In the genomic region with DNA sequence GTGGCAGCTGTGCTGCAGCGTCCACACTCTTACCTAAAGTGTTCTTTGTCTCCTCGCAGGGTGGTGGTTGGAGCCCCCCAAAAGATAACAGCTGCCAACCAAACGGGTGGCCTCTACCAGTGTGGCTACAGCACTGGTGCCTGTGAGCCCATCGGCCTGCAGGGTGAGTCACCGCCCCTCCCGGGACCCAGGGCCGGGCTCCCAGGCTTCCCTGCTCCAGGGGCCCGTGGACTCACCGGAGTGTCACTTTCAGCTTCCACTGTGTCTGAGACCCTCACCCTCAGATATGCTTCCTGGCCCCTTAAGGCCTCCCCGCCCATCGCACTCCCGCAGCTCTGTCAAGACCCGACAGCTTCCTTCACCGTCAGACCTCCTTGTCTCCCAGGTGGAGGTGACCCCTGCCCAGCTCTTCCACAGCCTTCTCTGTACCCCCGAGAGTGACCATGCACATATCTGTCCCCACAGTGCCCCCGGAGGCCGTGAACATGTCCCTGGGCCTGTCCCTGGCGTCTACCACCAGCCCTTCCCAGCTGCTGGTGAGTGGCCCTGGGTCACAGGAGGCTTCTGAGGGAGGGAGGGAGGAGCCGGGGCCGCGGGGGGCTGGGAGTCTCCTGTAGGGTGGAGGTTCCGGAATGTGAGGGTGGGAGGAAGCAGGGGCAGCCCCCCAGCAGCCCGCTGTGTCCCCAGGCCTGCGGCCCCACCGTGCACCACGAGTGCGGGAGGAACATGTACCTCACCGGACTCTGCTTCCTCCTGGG, we compare ENCODE assay signal across 18 cellular contexts. TPM values are rescaled to one million over a fixed set of nuclear protein-coding genes. Genes with fewer than 3 reads are reported as not detected.
DNase-seq lines count a peak whose midpoint lies in the region; ATAC-seq and TF ChIP-seq lines count a peak whose summit lies in the region.
"Had no signal": no experiment of that assay in that cellular context is flagged by ENCODE, and none has a peak within 500 bp of the region (broad histone marks: within the 10 kb centered on the region; RNA-seq: fewer than 3 reads in every experiment).

No MANE protein-coding gene starts in this region.

- no peak overlapping the region for H3K23ac ChIP-seq in mesendoderm (ENCODE audit: low read length)

- no peak overlapping the region for H2BK120ac ChIP-seq in mesendoderm (ENCODE audit: low read depth, low read length)

- no peak overlapping the region for H3K4ac ChIP-seq in mesendoderm (ENCODE audit: low read depth, low read length)

- ATAC-seq in activated T-cell treated with anti-CD3 and anti-CD28 coated beads, Interleukin-2, amount 50 U/mL, for 4 hours = no peak
- ATAC-seq: GM12878 had no signal

- H3K27ac ChIP-seq in mesendoderm (ENCODE audit: low read depth, low read length) = no peak overlapping the region
- H3K27ac ChIP-seq in substantia nigra (ENCODE audit: low read depth, low read length, poor library complexity, severe bottlenecking) = peak overlapping the region; percentile 30
- H3K27ac ChIP-seq in hepatocyte = no peak overlapping the region
- H3K27ac ChIP-seq: ovary, uterus had no signal

- no peak for TF ChIP-seq CTCF in hepatocyte (IDR thresholded peaks at IDR 0.05; ENCODE audit: poor library complexity)

- no peaks in the 10 kb centered on the region for H3K79me2 ChIP-seq in mesendoderm (ENCODE audit: control insufficient read depth, insufficient read depth, low read length)
- H3K79me2 ChIP-seq in hepatocyte = no peaks in the 10 kb centered on the region

- H3K36me3 Mint-ChIP-seq in activated T-cell treated with anti-CD3 and anti-CD28 coated beads, Interleukin-2, amount 50 U/mL, for 4 hours (ENCODE audit: insufficient read depth) = no peaks in the 10 kb centered on the region
- H3K36me3 Mint-ChIP-seq in activated T-helper 1 cell treated with anti-CD3 and anti-CD28 coated beads, Interleukin-12 subunit alpha, Interleukin-12 subunit beta, Interleukin-2, Interleukin-4 antibody, amounts not matched to agents 30 ng/mL and 10 ng/mL and 1 ng/mL, durations not matched to agents 14 hours and 24 hours and 36 hours (ENCODE audit: low read depth) = peaks cover 23% of the 10 kb centered on the region

- no peak overlapping the region for H4K5ac ChIP-seq in mesendoderm (ENCODE audit: low read length)

- WGBS in mesendoderm (ENCODE audit: extremely low coverage, insufficient coverage, low lambda C conversion rate) = no CpG with 5 or more reads among the region's 28 CpGs
- 85% methylated on average over 22 of the region's 28 CpGs for WGBS in hepatocyte (ENCODE audit: low lambda C conversion rate, missing lambda C conversion rate)

- no peaks in the 10 kb centered on the region for H3K36me3 ChIP-seq in mesendoderm (ENCODE audit: control insufficient read depth, insufficient read depth, low read length)
- H3K36me3 ChIP-seq in hepatocyte (replicated peaks; ENCODE audit: insufficient read depth, low read depth) = no peaks in the 10 kb centered on the region
- H3K36me3 ChIP-seq: ovary, uterus had no signal

- H3K27ac Mint-ChIP-seq in activated T-helper 1 cell treated with anti-CD3 and anti-CD28 coated beads, Interleukin-12 subunit alpha, Interleukin-12 subunit beta, Interleukin-2, Interleukin-4 antibody, amounts not matched to agents 30 ng/mL and 10 ng/mL and 1 ng/mL, durations not matched to agents 14 hours and 24 hours and 36 hours = peak overlapping the region; percentile 74

- H3K4me3 ChIP-seq in mesendoderm (ENCODE audit: low read length) = no peak overlapping the region
- H3K4me3 ChIP-seq in hepatocyte = no peak overlapping the region
- H3K4me3 ChIP-seq: GM12878, ovary, uterus had no signal

- no peaks in the 10 kb centered on the region for H3K9me2 ChIP-seq in hepatocyte (replicated peaks; ENCODE audit: insufficient read depth)

- intact Hi-C loops in activated T-helper 1 cell treated with anti-CD3 and anti-CD28 coated beads, Interleukin-12 subunit alpha, Interleukin-12 subunit beta, Interleukin-2, Interleukin-4 antibody, amounts not matched to agents 30 ng/mL and 10 ng/mL and 1 ng/mL, durations not matched to agents 14 hours and 24 hours and 36 hours (cut with micrococcal nuclease) = loop anchor here (5.0 to 10.0 kb wide), 4 partner anchors 52 to 282 kb away; partner anchors contain the start of genes PYCARD, ZNF646 and ZNF668

- peaks cover 42% of the 10 kb centered on the region for H3K4me1 Mint-ChIP-seq in activated T-cell treated with anti-CD3 and anti-CD28 coated beads, Interleukin-2, amount 50 U/mL, for 4 hours (ENCODE audit: low read depth)
- H3K4me1 Mint-ChIP-seq in activated T-helper 1 cell treated with anti-CD3 and anti-CD28 coated beads, Interleukin-12 subunit alpha, Interleukin-12 subunit beta, Interleukin-2, Interleukin-4 antibody, amounts not matched to agents 30 ng/mL and 10 ng/mL and 1 ng/mL, durations not matched to agents 14 hours and 24 hours and 36 hours (ENCODE audit: low read depth) = peaks cover 71% of the 10 kb centered on the region

- H2AK5ac ChIP-seq in mesendoderm (ENCODE audit: low read length) = no peak overlapping the region

- no peak overlapping the region for H2AFZ ChIP-seq in hepatocyte

- H4K20me1 ChIP-seq in hepatocyte (ENCODE audit: insufficient read depth, poor library complexity, severe bottlenecking) = no peaks in the 10 kb centered on the region

- no peak overlapping the region for H3K9ac ChIP-seq in mesendoderm (ENCODE audit: low read length)

- DNase-seq in activated T-cell treated with anti-CD3 and anti-CD28 coated beads, Interleukin-2, amount 50 U/mL, for 4 hours = no peak
- DNase-seq in activated T-cell treated with anti-CD3 and anti-CD28 coated beads, Interleukin-2, amount 50 U/mL, for 48 hours = no peak
- DNase-seq in activated T-helper 1 cell treated with anti-CD3 and anti-CD28 coated beads, Interleukin-12 subunit alpha, Interleukin-12 subunit beta, Interleukin-2, Interleukin-4 antibody, amounts not matched to agents 30 ng/mL and 10 ng/mL and 1 ng/mL, durations not matched to agents 14 hours and 24 hours and 36 hours (ENCODE audit: low spot score) = no peak
- DNase-seq in mesendoderm = peak; percentile 27
- no peak for DNase-seq in substantia nigra (lab: John Stamatoyannopoulos, UW)
- DNase-seq in AG08395 (ENCODE audit: low spot score) = no peak
- DNase-seq in NCI-H2081 treated with DMSO at 0.1 percent for 48 hours (lab: John Stamatoyannopoulos, UW) = no peak
- DNase-seq in hepatocyte (ENCODE audit: low spot score) = no peak
- DNase-seq: cerebellar nuclear complex, DMS79 treated with DMSO at 0.1 percent for 48 hours, heart right ventricle, Karpas-422, left ventricle myocardium superior, NCI-H2029 treated with DMSO at 0.1 percent for 48 hours, NCI-H748 treated with DMSO at 0.1 percent for 48 hours, ovary, uterus had no signal

- H3K18ac ChIP-seq in mesendoderm (ENCODE audit: low read length) = no peak overlapping the region

- peaks cover 9% of the 10 kb centered on the region for H3K27me3 Mint-ChIP-seq in activated T-cell treated with anti-CD3 and anti-CD28 coated beads, Interleukin-2, amount 50 U/mL, for 4 hours (ENCODE audit: low read depth)
- no peaks in the 10 kb centered on the region for H3K27me3 Mint-ChIP-seq in activated T-helper 1 cell treated with anti-CD3 and anti-CD28 coated beads, Interleukin-12 subunit alpha, Interleukin-12 subunit beta, Interleukin-2, Interleukin-4 antibody, amounts not matched to agents 30 ng/mL and 10 ng/mL and 1 ng/mL, durations not matched to agents 14 hours and 24 hours and 36 hours (ENCODE audit: insufficient read depth)

- peak overlapping the region; percentile 49 for H3K56ac ChIP-seq in mesendoderm (ENCODE audit: low read length)

- H3K9me3 Mint-ChIP-seq in activated T-cell treated with anti-CD3 and anti-CD28 coated beads, Interleukin-2, amount 50 U/mL, for 4 hours = no peaks in the 10 kb centered on the region
- no peaks in the 10 kb centered on the region for H3K9me3 Mint-ChIP-seq in activated T-helper 1 cell treated with anti-CD3 and anti-CD28 coated beads, Interleukin-12 subunit alpha, Interleukin-12 subunit beta, Interleukin-2, Interleukin-4 antibody, amounts not matched to agents 30 ng/mL and 10 ng/mL and 1 ng/mL, durations not matched to agents 14 hours and 24 hours and 36 hours

- H3K4me1 ChIP-seq in mesendoderm (ENCODE audit: control insufficient read depth, low read depth, low read length) (no peaks in the 10 kb centered on the region), hepatocyte (ENCODE audit: insufficient read depth) (no peaks in the 10 kb centered on the region)
- H3K4me1 ChIP-seq: uterus had no signal

- no peak overlapping the region for H4K8ac ChIP-seq in mesendoderm (ENCODE audit: low read depth, low read length)

- H2BK5ac ChIP-seq in mesendoderm (ENCODE audit: low read length) = no peak overlapping the region

- H3K27me3 ChIP-seq in mesendoderm (ENCODE audit: insufficient read depth, low read length, poor library complexity) (no peaks in the 10 kb centered on the region), hepatocyte (no peaks in the 10 kb centered on the region)
- H3K27me3 ChIP-seq: ovary, uterus had no signal

- no peaks in the 10 kb centered on the region for H3K79me1 ChIP-seq in mesendoderm (ENCODE audit: low read length)

- H3K9me3 ChIP-seq in hepatocyte (ENCODE audit: low read depth) = no peaks in the 10 kb centered on the region
- H3K9me3 ChIP-seq: heart right ventricle, ovary, uterus had no signal

- H3K4me2 ChIP-seq in mesendoderm (ENCODE audit: low read length) = no peak overlapping the region
- H3K4me2 ChIP-seq in hepatocyte = no peak overlapping the region

- H3K4me3 Mint-ChIP-seq in activated T-cell treated with anti-CD3 and anti-CD28 coated beads, Interleukin-2, amount 50 U/mL, for 4 hours = peak overlapping the region; percentile 24
- peak overlapping the region; percentile 84 for H3K4me3 Mint-ChIP-seq in activated T-helper 1 cell treated with anti-CD3 and anti-CD28 coated beads, Interleukin-12 subunit alpha, Interleukin-12 subunit beta, Interleukin-2, Interleukin-4 antibody, amounts not matched to agents 30 ng/mL and 10 ng/mL and 1 ng/mL, durations not matched to agents 14 hours and 24 hours and 36 hours

- H2BK15ac ChIP-seq in mesendoderm (replicated peaks; ENCODE audit: low read depth) = no peak overlapping the region

RNA-seq across cellular contexts. Expression of gene ITGAX, which starts 1.8 kb away (rescaled TPM):
- 1 to 10 TPM in 2 of 3 donors, under 1 TPM in 1; 0.89 to 2.3 (median 2.2) TPM for total RNA-seq in activated T-cell treated with anti-CD3 and anti-CD28 coated beads, Interleukin-2, amount 50 U/mL, for 4 hours
- 63.8 and 65.0 TPM in 2 replicates for total RNA-seq in activated T-helper 1 cell treated with anti-CD3 and anti-CD28 coated beads, Interleukin-12 subunit alpha, Interleukin-12 subunit beta, Interleukin-2, Interleukin-4 antibody, amounts not matched to agents 30 ng/mL and 10 ng/mL and 1 ng/mL, durations not matched to agents 14 hours and 24 hours and 36 hours
- 0.07 TPM for polyA plus RNA-seq in mesendoderm (2013, experiment 1 of 2)
- polyA plus RNA-seq in mesendoderm (2013, experiment 2 of 2) = 0.08 TPM
- total RNA-seq in hepatocyte = 0.52 and 0.60 TPM in 2 replicates
- 0.43 and 0.50 TPM in 2 replicates for polyA plus RNA-seq in hepatocyte

RNA-seq across cellular contexts. Expression of gene ITGAD, which starts 36.4 kb away (rescaled TPM):
- under 1 TPM in 1 of 3 donors, not detected in 2; 0.16 TPM for total RNA-seq in activated T-cell treated with anti-CD3 and anti-CD28 coated beads, Interleukin-2, amount 50 U/mL, for 4 hours
- not detected in 2 replicates for total RNA-seq in activated T-helper 1 cell treated with anti-CD3 and anti-CD28 coated beads, Interleukin-12 subunit alpha, Interleukin-12 subunit beta, Interleukin-2, Interleukin-4 antibody, amounts not matched to agents 30 ng/mL and 10 ng/mL and 1 ng/mL, durations not matched to agents 14 hours and 24 hours and 36 hours
- polyA plus RNA-seq in mesendoderm (2013, experiment 1 of 2) = not detected
- not detected for polyA plus RNA-seq in mesendoderm (2013, experiment 2 of 2)
- total RNA-seq in hepatocyte = not detected in 2 replicates
- not detected in 2 replicates for polyA plus RNA-seq in hepatocyte
- total RNA-seq: left ventricle myocardium superior had no signal

Comparison
In these comparisons a context has a peak if more than half of its experiments do, and no peak if none do; other contexts are left out.
1. RNA of gene ITGAX, which starts 1.8 kb away (total RNA-seq): 63.8 to 65.0 TPM in activated T-helper 1 cell treated with anti-CD3 and anti-CD28 coated beads, Interleukin-12 subunit alpha, Interleukin-12 subunit beta, Interleukin-2, Interleukin-4 antibody, amounts not matched to agents 30 ng/mL and 10 ng/mL and 1 ng/mL, durations not matched to agents 14 hours and 24 hours and 36 hours; 0.89 to 2.3 TPM in activated T-cell treated with anti-CD3 and anti-CD28 coated beads, Interleukin-2, amount 50 U/mL, for 4 hours and 0.52 to 0.60 TPM in hepatocyte; every median in the first group is over 10 times any median in the second.